Comparison of ENCODE assay signal across 8 cellular contexts in the genomic region with DNA sequence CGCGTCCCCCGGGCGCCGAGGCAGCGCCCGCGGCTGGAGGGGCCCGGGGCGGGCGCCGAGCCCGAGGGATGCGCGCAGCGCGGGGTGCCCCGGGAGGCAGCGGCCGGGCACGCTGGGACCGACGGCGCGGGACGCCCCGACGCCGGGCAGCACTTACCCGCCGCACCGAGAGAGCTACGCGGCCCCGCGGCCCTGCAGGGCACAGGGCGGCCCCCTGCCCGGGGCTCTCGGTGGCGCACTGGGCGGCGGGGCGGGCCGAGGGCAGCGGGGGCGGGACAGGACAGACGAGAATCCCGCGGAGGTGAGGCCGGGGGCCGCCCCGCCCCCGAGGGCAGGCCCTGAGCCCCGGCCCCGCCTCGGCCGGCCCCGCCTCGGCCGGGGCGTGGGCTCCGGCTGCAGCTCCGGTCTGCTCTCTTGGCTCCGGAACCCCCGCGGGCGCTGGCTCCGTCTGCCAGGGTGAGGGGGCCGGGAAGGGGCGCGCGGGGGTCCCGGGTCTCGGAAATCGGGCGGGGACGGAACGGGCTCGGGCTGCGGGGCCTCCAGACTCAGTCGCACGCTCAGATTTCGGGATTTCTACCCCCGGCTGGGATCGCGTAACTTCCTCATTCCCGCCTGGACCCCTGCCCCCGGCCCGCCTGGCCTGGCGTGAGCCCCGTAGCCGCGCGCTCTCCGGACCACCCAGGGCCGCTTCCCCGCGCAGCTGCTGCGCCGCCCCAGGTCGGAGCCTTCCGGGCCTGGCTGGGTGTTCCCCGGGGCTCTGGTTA. TPM values are rescaled to one million over a fixed set of nuclear protein-coding genes. Genes with fewer than 3 reads are reported as not detected.
DNase-seq lines count a peak whose midpoint lies in the region; FAIRE-seq and TF ChIP-seq lines count a peak whose summit lies in the region.

A gene with protein sequence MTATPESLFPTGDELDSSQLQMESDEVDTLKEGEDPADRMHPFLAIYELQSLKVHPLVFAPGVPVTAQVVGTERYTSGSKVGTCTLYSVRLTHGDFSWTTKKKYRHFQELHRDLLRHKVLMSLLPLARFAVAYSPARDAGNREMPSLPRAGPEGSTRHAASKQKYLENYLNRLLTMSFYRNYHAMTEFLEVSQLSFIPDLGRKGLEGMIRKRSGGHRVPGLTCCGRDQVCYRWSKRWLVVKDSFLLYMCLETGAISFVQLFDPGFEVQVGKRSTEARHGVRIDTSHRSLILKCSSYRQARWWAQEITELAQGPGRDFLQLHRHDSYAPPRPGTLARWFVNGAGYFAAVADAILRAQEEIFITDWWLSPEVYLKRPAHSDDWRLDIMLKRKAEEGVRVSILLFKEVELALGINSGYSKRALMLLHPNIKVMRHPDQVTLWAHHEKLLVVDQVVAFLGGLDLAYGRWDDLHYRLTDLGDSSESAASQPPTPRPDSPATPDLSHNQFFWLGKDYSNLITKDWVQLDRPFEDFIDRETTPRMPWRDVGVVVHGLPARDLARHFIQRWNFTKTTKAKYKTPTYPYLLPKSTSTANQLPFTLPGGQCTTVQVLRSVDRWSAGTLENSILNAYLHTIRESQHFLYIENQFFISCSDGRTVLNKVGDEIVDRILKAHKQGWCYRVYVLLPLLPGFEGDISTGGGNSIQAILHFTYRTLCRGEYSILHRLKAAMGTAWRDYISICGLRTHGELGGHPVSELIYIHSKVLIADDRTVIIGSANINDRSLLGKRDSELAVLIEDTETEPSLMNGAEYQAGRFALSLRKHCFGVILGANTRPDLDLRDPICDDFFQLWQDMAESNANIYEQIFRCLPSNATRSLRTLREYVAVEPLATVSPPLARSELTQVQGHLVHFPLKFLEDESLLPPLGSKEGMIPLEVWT (plus strand): TSS at position 383 of the 764 bp plus-strand sequence. CDS start 621 bp downstream, outside the sequence.

- peak in 1 of 2 donors; percentile 41 for TF ChIP-seq POLR2A in vagina (IDR thresholded peaks at IDR 0.05)

- H3K9ac ChIP-seq in astrocyte (ENCODE audit: low read length), result peak within 1 kb of the TSS; percentile 89

- intact Hi-C loops in vagina (cut with DNase I), result no loop called here

- peaks cover 3% of the 10 kb centered on the region for H3K36me3 ChIP-seq in astrocyte (ENCODE audit: insufficient read depth, low read length)
- no peaks in the 10 kb centered on the region for H3K36me3 ChIP-seq in vagina

- H2AFZ ChIP-seq in astrocyte (ENCODE audit: low read depth, low read length), result peak within 1 kb of the TSS; percentile 85

- H3K9me3 ChIP-seq in astrocyte (ENCODE audit: insufficient read depth, low read depth, low read length) (no peaks in the 10 kb centered on the region), vagina (no peaks in the 10 kb centered on the region)

- peak within 1 kb of the TSS; percentile 80 for H3K27ac Mint-ChIP-seq in astrocyte (ENCODE audit: unreplicated experiment)

- H3K27me3 Mint-ChIP-seq in astrocyte (ENCODE audit: low read depth, unreplicated experiment), result no peaks in the 10 kb centered on the region

- H3K4me1 ChIP-seq in astrocyte (ENCODE audit: insufficient read depth, low read length), result peaks cover 10% of the 10 kb centered on the region
- peaks cover 24% of the 10 kb centered on the region for H3K4me1 ChIP-seq in vagina

- H3K4me3 Mint-ChIP-seq in astrocyte (ENCODE audit: unreplicated experiment), result peak within 1 kb of the TSS; percentile 90

- peaks cover 5% of the 10 kb centered on the region for H3K9me3 Mint-ChIP-seq in astrocyte (ENCODE audit: unreplicated experiment)

- TF ChIP-seq CTCF in GM10266 (IDR thresholded peaks at IDR 0.05; ENCODE audit: control insufficient read depth, insufficient read depth, low read depth, missing control alignments), result no peak
- no peak for TF ChIP-seq CTCF in astrocyte (IDR thresholded peaks at IDR 0.05; ENCODE audit: insufficient read depth, low read depth, low read length)
- TF ChIP-seq CTCF in vagina (IDR thresholded peaks at IDR 0.05), result no peak

- DNase-seq in GM10266 (ENCODE audit: extremely low spot score) (peak; percentile 100), HEK293T (ENCODE audit: extremely low spot score) (peak; percentile 97), NCI-H1092 (lab: John Stamatoyannopoulos, UW) (peak; percentile 31), T-helper 9 cell (peak; percentile 84), astrocyte (ENCODE audit: low read depth) (peak; percentile 42), hepatic stellate cell (ENCODE audit: low spot score) (peak; percentile 98), renal cortical epithelial cell (ENCODE audit: low read depth) (peak; percentile 44), vagina (ENCODE audit: extremely low spot score in 2 of 2) (no peak)

- peaks cover 3% of the 10 kb centered on the region for H3K4me1 Mint-ChIP-seq in astrocyte (ENCODE audit: low read depth, unreplicated experiment)

- H3K4me3 ChIP-seq in astrocyte (ENCODE audit: insufficient read depth, low read depth, low read length) (peak within 1 kb of the TSS; percentile 93), vagina (peak within 1 kb of the TSS; percentile 95 to 96)

- H3K79me2 ChIP-seq in astrocyte (ENCODE audit: insufficient read depth, low read length), result peaks cover 5% of the 10 kb centered on the region

- H3K4me2 ChIP-seq in astrocyte (ENCODE audit: low read length), result peak within 1 kb of the TSS; percentile 98

- POLR2A ChIA-PET in HEK293T (lab: Yijun Ruan, JAX), result interaction anchor here (0.7 to 3.4 kb wide), 12 partner anchors 9 to 133 kb away, joined by 3 to 19 read pairs (median 4); partner anchors contain the start of genes GLTPD2, MINK1, PSMB6 and RNF167

- peaks cover 12% of the 10 kb centered on the region for H3K36me3 Mint-ChIP-seq in astrocyte (ENCODE audit: low read depth, unreplicated experiment)

- CTCF ChIA-PET in HEK293T (lab: Yijun Ruan, JAX), result interaction anchor here (1.1 to 1.4 kb wide), 2 partner anchors 17 to 31 kb away, joined by 3 to 8 read pairs; no protein-coding TSS in a partner anchor

- H3K27me3 ChIP-seq in astrocyte (ENCODE audit: insufficient read depth, low read length) (no peaks in the 10 kb centered on the region), vagina (no peaks in the 10 kb centered on the region)

- peaks cover 21% of the 10 kb centered on the region for H4K20me1 ChIP-seq in astrocyte (ENCODE audit: insufficient read depth, low read length)

- no peak for FAIRE-seq in astrocyte (lab: Jason Lieb, UNC)

- peak within 1 kb of the TSS; percentile 33 for H3K27ac ChIP-seq in astrocyte (ENCODE audit: low read depth, low read length)
- peak within 1 kb of the TSS; percentile 85 for H3K27ac ChIP-seq in vagina

TF ChIP-seq in HEK293T, 16 proteins besides CTCF, POLR2A, EP300 and RAD21:
- TF ChIP-seq FOXM1 (IDR thresholded peaks at IDR 0.05; ENCODE audit: borderline replicate concordance) (peak; percentile 26; the same call in 1 of the 2 replicates), SUZ12 (IDR thresholded peaks at IDR 0.05) (no peak), NFRKB (IDR thresholded peaks at IDR 0.05) (no peak), LEF1 (IDR thresholded peaks at IDR 0.05; ENCODE audit: borderline replicate concordance) (no peak)

RNA-seq across cellular contexts. Expression of the gene that starts here (rescaled TPM):
- 21.4 and 29.3 TPM in 2 replicates for total RNA-seq in astrocyte
- total RNA-seq in renal cortical epithelial cell, result 16.0 and 21.3 TPM in 2 replicates
- 63.6 TPM for total RNA-seq in vagina

Comparison
In these comparisons a context has a peak if more than half of its experiments do, and no peak if none do; other contexts are left out.
1. DNase-seq: peak in GM10266 (single experiment), HEK293T (single experiment), NCI-H1092 (single experiment), T-helper 9 cell (single experiment), astrocyte (single experiment), hepatic stellate cell (single experiment) and renal cortical epithelial cell (single experiment); none in vagina (0 of 2).